ENCODE assay signal across 13 cellular contexts in genomic region chr14:89339579-89339978, GRCh38.
A peak's percentile ranks its signal among the peaks of the same experiment; 100 is the strongest.
DNase-seq lines count a peak whose midpoint lies in the region; FAIRE-seq and TF ChIP-seq lines count a peak whose summit lies in the region.
"Had no signal": no experiment of that assay in that cellular context is flagged by ENCODE, and none has a peak within 500 bp of the region (broad histone marks: within the 10 kb centered on the region; RNA-seq: fewer than 3 reads in every experiment).

No MANE protein-coding gene starts in this region.

- H2BK120ac ChIP-seq in mesenchymal stem cell (ENCODE audit: low read depth, low read length): peak overlapping the region; percentile 69

- peaks cover 8% of the 10 kb centered on the region for H3K36me3 Mint-ChIP-seq in activated naive CD4-positive, alpha-beta T cell treated with anti-CD3 and anti-CD28 coated beads, Interleukin-2, amount 50 U/mL, for 24 hours
- H3K36me3 Mint-ChIP-seq in activated naive CD4-positive, alpha-beta T cell treated with anti-CD3 and anti-CD28 coated beads for 36 hours (ENCODE audit: low read depth): peaks cover 6% of the 10 kb centered on the region

- peak overlapping the region; percentile 71 to 88 for H3K18ac ChIP-seq in mesenchymal stem cell (ENCODE audit: low read depth in 1 of 2, low read length in 2 of 2)

- H3K14ac ChIP-seq in mesenchymal stem cell (ENCODE audit: low read length in 2 of 2): peak overlapping the region in 1 of 2 experiments; percentile 88

- H3K27ac ChIP-seq in mesenchymal stem cell (ENCODE audit: low read length, poor library complexity, severe bottlenecking) (no peak overlapping the region), transverse colon (peak overlapping the region; percentile 40 to 60 (median 50))
- H3K27ac ChIP-seq: SJCRH30 had no signal

- H3K27me3 ChIP-seq in bronchial epithelial cell (ENCODE audit: control insufficient read depth, insufficient read depth, low read length) (no peaks in the 10 kb centered on the region), mesenchymal stem cell (ENCODE audit: control insufficient read depth in 1 of 2, insufficient read depth in 1 of 2, low read length in 2 of 2) (no peaks in the 10 kb centered on the region), transverse colon (no peaks in the 10 kb centered on the region)
- H3K27me3 ChIP-seq: SJCRH30 had no signal

- CTCF ChIA-PET in activated naive CD4-positive, alpha-beta T cell treated with anti-CD3 and anti-CD28 coated beads for 36 hours (lab: Charles Lee): interaction anchor here (0.6 kb wide), 1 partner anchor 305 kb away, joined by 3 read pairs; no protein-coding TSS in a partner anchor

- no peak for TF ChIP-seq CTCF in bronchial epithelial cell (IDR thresholded peaks at IDR 0.05; ENCODE audit: insufficient read depth, low read length, severe bottlenecking)
- no peak for TF ChIP-seq CTCF in transverse colon (IDR thresholded peaks at IDR 0.05)
- TF ChIP-seq CTCF in GM10266 (IDR thresholded peaks at IDR 0.05; ENCODE audit: control insufficient read depth, insufficient read depth, low read depth, missing control alignments): no peak

- H3K4me2 ChIP-seq in mesenchymal stem cell (ENCODE audit: low read length, poor library complexity, severe bottlenecking): no peak overlapping the region

- H3K79me1 ChIP-seq in mesenchymal stem cell (replicated peaks; ENCODE audit: low read length, poor library complexity, severe bottlenecking): peaks cover 26% of the 10 kb centered on the region

- peak overlapping the region; percentile 78 for H4K8ac ChIP-seq in mesenchymal stem cell (ENCODE audit: low read length)

- H2BK15ac ChIP-seq in mesenchymal stem cell (ENCODE audit: low read depth, poor library complexity, severe bottlenecking): no peak overlapping the region

- H3K27ac Mint-ChIP-seq in activated naive CD4-positive, alpha-beta T cell treated with anti-CD3 and anti-CD28 coated beads, Interleukin-2, amount 50 U/mL, for 24 hours: peak overlapping the region; percentile 21
- no peak overlapping the region for H3K27ac Mint-ChIP-seq in activated naive CD4-positive, alpha-beta T cell treated with anti-CD3 and anti-CD28 coated beads for 36 hours

- H3K4me1 Mint-ChIP-seq in activated naive CD4-positive, alpha-beta T cell treated with anti-CD3 and anti-CD28 coated beads, Interleukin-2, amount 50 U/mL, for 24 hours: peaks cover 47% of the 10 kb centered on the region
- H3K4me1 Mint-ChIP-seq in activated naive CD4-positive, alpha-beta T cell treated with anti-CD3 and anti-CD28 coated beads for 36 hours (ENCODE audit: low read depth): peaks cover 42% of the 10 kb centered on the region

- WGBS in mesenchymal stem cell: 76% methylated on average over 9 of the region's 9 CpGs
- WGBS in transverse colon (ENCODE audit: low coverage in 1 of 2), 2 donors: 72% methylated on average over 9 of the region's 9 CpGs; no CpG with 5 or more reads in 1 of the 2 donors

- intact Hi-C loops in activated naive CD4-positive, alpha-beta T cell treated with anti-CD3 and anti-CD28 coated beads for 36 hours (cut with micrococcal nuclease): no loop called here
- intact Hi-C loops in transverse colon (cut with DNase I; ENCODE audit: low total_unique reads): no loop called here

- no peak for TF ChIP-seq EP300 in transverse colon (IDR thresholded peaks at IDR 0.05; ENCODE audit: low read depth)

- no peaks in the 10 kb centered on the region for H3K27me3 Mint-ChIP-seq in activated naive CD4-positive, alpha-beta T cell treated with anti-CD3 and anti-CD28 coated beads, Interleukin-2, amount 50 U/mL, for 24 hours
- no peaks in the 10 kb centered on the region for H3K27me3 Mint-ChIP-seq in activated naive CD4-positive, alpha-beta T cell treated with anti-CD3 and anti-CD28 coated beads for 36 hours (ENCODE audit: low read depth)

- no peak overlapping the region for H3K4me3 Mint-ChIP-seq in activated naive CD4-positive, alpha-beta T cell treated with anti-CD3 and anti-CD28 coated beads, Interleukin-2, amount 50 U/mL, for 24 hours
- no peak overlapping the region for H3K4me3 Mint-ChIP-seq in activated naive CD4-positive, alpha-beta T cell treated with anti-CD3 and anti-CD28 coated beads for 36 hours

- H3K4me1 ChIP-seq in mesenchymal stem cell (ENCODE audit: control insufficient read depth, insufficient read depth, low read depth, low read length): peaks cover 6% of the 10 kb centered on the region
- peaks cover 0 to 44% (median 27%) of the 10 kb centered on the region in 4 donors for H3K4me1 ChIP-seq in transverse colon
- H3K4me1 ChIP-seq: SJCRH30 had no signal

- no peak overlapping the region for H2AFZ ChIP-seq in mesenchymal stem cell (ENCODE audit: low read depth, low read length)

- no peak for FAIRE-seq in bronchial epithelial cell (lab: Jason Lieb, UNC)
- FAIRE-seq: urothelium cell line had no signal

- H3K4me3 ChIP-seq in bronchial epithelial cell (ENCODE audit: low read depth, low read length) (no peak overlapping the region), mesenchymal stem cell (ENCODE audit: insufficient read depth in 1 of 2, low read depth in 1 of 2, low read length in 2 of 2) (no peak overlapping the region), transverse colon (no peak overlapping the region)
- H3K4me3 ChIP-seq: SJCRH30 had no signal

- no peaks in the 10 kb centered on the region for H3K9me3 Mint-ChIP-seq in activated naive CD4-positive, alpha-beta T cell treated with anti-CD3 and anti-CD28 coated beads, Interleukin-2, amount 50 U/mL, for 24 hours
- no peaks in the 10 kb centered on the region for H3K9me3 Mint-ChIP-seq in activated naive CD4-positive, alpha-beta T cell treated with anti-CD3 and anti-CD28 coated beads for 36 hours

- peak overlapping the region; percentile 94 to 96 for H2BK12ac ChIP-seq in mesenchymal stem cell (ENCODE audit: low read length in 2 of 2)

- no peak overlapping the region for H2AK5ac ChIP-seq in mesenchymal stem cell (ENCODE audit: low read length, severe bottlenecking)

- DNase-seq in activated naive CD4-positive, alpha-beta T cell treated with anti-CD3 and anti-CD28 coated beads for 36 hours: no peak
- DNase-seq in bronchial epithelial cell (ENCODE audit: low read depth) (peak; percentile 14), mesenchymal stem cell (no peak), transverse colon (no peak), cerebellum (ENCODE audit: low spot score) (no peak), HUDEP-2 (lab: John Stamatoyannopoulos, UW; ENCODE audit: unreplicated experiment in 76 of 76) (no peak), GM10266 (ENCODE audit: extremely low spot score) (no peak)
- DNase-seq: effector CD4-positive, alpha-beta T cell; GOT3; occipital lobe; SJCRH30 had no signal

- H3K9ac ChIP-seq in mesenchymal stem cell (ENCODE audit: low read length): peak overlapping the region; percentile 56

- peak overlapping the region; percentile 27 to 75 for H3K4ac ChIP-seq in mesenchymal stem cell (ENCODE audit: low read depth in 1 of 2, low read length in 2 of 2)

- no peak overlapping the region for H2BK5ac ChIP-seq in mesenchymal stem cell (ENCODE audit: low read depth, low read length, poor library complexity, severe bottlenecking)

- in situ Hi-C loops in transverse colon (cut with MboI; ENCODE audit: low pct_ligation_motif_present in 1 of 4, low pct_unique_long_range_greater_than_20kb in 1 of 4, low sequenced_read_pairs in 3 of 4): no loop called here

- peak overlapping the region in 1 of 2 experiments; percentile 18 for H3K23ac ChIP-seq in mesenchymal stem cell (ENCODE audit: low read length in 2 of 2)

- TF ChIP-seq POLR2A in transverse colon (IDR thresholded peaks at IDR 0.05): no peak

- H3K36me3 ChIP-seq in bronchial epithelial cell (ENCODE audit: control insufficient read depth, insufficient read depth, low read length) (no peaks in the 10 kb centered on the region), mesenchymal stem cell (ENCODE audit: control insufficient read depth in 1 of 2, insufficient read depth in 2 of 2, low read depth in 1 of 2, low read length in 2 of 2) (peaks cover 0 to 4% of the 10 kb centered on the region in 2 experiments), transverse colon (no peaks in the 10 kb centered on the region)
- H3K36me3 ChIP-seq: SJCRH30 had no signal

- peak overlapping the region; percentile 90 for H4K91ac ChIP-seq in mesenchymal stem cell (ENCODE audit: low read length)

- H3K9me3 ChIP-seq in mesenchymal stem cell (ENCODE audit: control insufficient read depth, low read length) (no peaks in the 10 kb centered on the region), transverse colon (no peaks in the 10 kb centered on the region)
- H3K9me3 ChIP-seq: SJCRH30 had no signal
